6 cellular contexts compared by ENCODE assay signal in the genomic region with DNA sequence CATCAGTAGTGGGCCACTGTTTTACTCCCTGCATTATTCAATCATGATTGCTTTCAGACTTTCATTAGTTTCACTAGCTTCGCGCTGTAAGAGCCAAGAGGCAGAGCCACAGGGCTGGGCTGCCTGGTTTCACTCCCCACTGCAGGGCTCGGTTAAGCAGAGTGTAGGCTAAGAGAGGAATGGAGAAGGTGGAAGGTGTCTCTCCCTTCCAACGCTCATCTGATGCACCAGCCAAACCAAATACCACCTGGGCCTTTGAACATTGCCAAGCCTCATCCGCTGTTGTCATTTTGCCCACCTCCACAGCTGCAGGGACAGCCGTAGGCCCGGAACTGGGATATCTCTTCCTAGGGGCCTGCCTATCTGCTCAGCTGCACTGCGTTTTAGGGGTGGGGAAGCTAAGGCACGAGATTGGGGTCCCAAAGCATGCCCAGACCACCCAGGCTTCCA. TPM values are rescaled to one million over a fixed set of nuclear protein-coding genes. Genes with fewer than 3 reads are reported as not detected.
DNase-seq lines count a peak whose midpoint lies in the region; ATAC-seq, FAIRE-seq and TF ChIP-seq lines count a peak whose summit lies in the region.

No MANE protein-coding gene starts in this region.

- H3K9me3 ChIP-seq in A549 = no peaks in the 10 kb centered on the region
- no peaks in the 10 kb centered on the region for H3K9me3 ChIP-seq in SK-N-MC (ENCODE audit: low read depth, low read length)
- no peaks in the 10 kb centered on the region for H3K9me3 ChIP-seq in iPS-20b (ENCODE audit: insufficient read depth, low read depth, low read length)

- CTCF ChIA-PET in A549 (lab: Yijun Ruan, JAX) = interaction anchor here (0.6 to 1.7 kb wide), 4 partner anchors 11 to 63 kb away, joined by 3 to 8 read pairs (median 4); a partner anchor contains a TSS

- H3K36me3 ChIP-seq in SK-N-MC (ENCODE audit: insufficient read depth, low read length) (peaks cover 18% of the 10 kb centered on the region), iPS-20b (ENCODE audit: insufficient read depth, low read depth, low read length) (peaks cover 14% of the 10 kb centered on the region)

- no peak for FAIRE-seq in A549 (lab: Jason Lieb, UNC)

- peak overlapping the region; percentile 99 to 100 for H3K27ac ChIP-seq in A549
- H3K27ac ChIP-seq in SK-N-MC = peak overlapping the region; percentile 100
- peak overlapping the region; percentile 50 for H3K27ac ChIP-seq in iPS-20b (ENCODE audit: low read length)

- DNase-seq in A549 (ENCODE audit: low read depth in 1 of 2, low spot score in 1 of 2) = no peak
- no peak for DNase-seq in SK-N-MC (ENCODE audit: low read depth, low spot score)

- TF ChIP-seq POLR2A in A549 (IDR thresholded peaks at IDR 0.05; ENCODE audit: low read length) = no peak

- H3K4me1 ChIP-seq in A549 (peaks cover 36% of the 10 kb centered on the region), iPS-20b (ENCODE audit: insufficient read depth, low read length) (peaks cover 12% of the 10 kb centered on the region)

- POLR2A ChIA-PET in A549 (lab: Yijun Ruan, JAX) = no interaction called here

- H3K4me3 ChIP-seq in A549 = peak overlapping the region; percentile 89
- H3K4me3 ChIP-seq in SK-N-MC = peak overlapping the region; percentile 100
- peak overlapping the region; percentile 92 for H3K4me3 ChIP-seq in iPS-20b (ENCODE audit: low read length)

- WGBS in A549 (ENCODE audit: missing lambda C conversion rate) = 60% methylated on average over 9 of the region's 9 CpGs

- H3K27me3 ChIP-seq in iPS-20b (ENCODE audit: insufficient read depth, low read length) = no peaks in the 10 kb centered on the region

- peak overlapping the region; percentile 89 for H3K4me2 ChIP-seq in A549

- TF ChIP-seq CTCF in A549 (IDR thresholded peaks at IDR 0.05) = no peak

- TF ChIP-seq EP300 in A549 (IDR thresholded peaks at IDR 0.05) = no peak

- TF ChIP-seq RAD21 in A549 (conservative IDR thresholded peaks at IDR 0.05 in 1 of 2, IDR thresholded peaks at IDR 0.05 in 1 of 2) = no peak

- H3K9ac ChIP-seq in SK-N-MC (ENCODE audit: insufficient read length) (peak overlapping the region; percentile 100), iPS-20b (ENCODE audit: low read depth, low read length) (peak overlapping the region; percentile 97; the same call in 1 of the 2 replicates)

- ATAC-seq in A549 = no peak
- no peak for ATAC-seq in HG02885 (IDR thresholded peaks at IDR 0.05; ENCODE audit: poor library complexity, unreplicated experiment)
- no peak for ATAC-seq in GM18907 (IDR thresholded peaks at IDR 0.05; ENCODE audit: unreplicated experiment)
- no peak for ATAC-seq in HG03159 (IDR thresholded peaks at IDR 0.05; ENCODE audit: unreplicated experiment)

TF ChIP-seq in A549, 52 proteins besides CTCF, POLR2A, EP300 and RAD21:
- TF ChIP-seq MAZ (IDR thresholded peaks at IDR 0.05; ENCODE audit: borderline replicate concordance, low read depth, low read length) = no peak
- no peak for TF ChIP-seq NR3C1 (IDR thresholded peaks at IDR 0.05)
- TF ChIP-seq, protein P1, sequence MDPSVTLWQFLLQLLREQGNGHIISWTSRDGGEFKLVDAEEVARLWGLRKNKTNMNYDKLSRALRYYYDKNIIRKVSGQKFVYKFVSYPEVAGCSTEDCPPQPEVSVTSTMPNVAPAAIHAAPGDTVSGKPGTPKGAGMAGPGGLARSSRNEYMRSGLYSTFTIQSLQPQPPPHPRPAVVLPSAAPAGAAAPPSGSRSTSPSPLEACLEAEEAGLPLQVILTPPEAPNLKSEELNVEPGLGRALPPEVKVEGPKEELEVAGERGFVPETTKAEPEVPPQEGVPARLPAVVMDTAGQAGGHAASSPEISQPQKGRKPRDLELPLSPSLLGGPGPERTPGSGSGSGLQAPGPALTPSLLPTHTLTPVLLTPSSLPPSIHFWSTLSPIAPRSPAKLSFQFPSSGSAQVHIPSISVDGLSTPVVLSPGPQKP (IDR thresholded peaks at IDR 0.05; ENCODE audit: low read depth, low read length) = no peak
- TF ChIP-seq RCOR1 (IDR thresholded peaks at IDR 0.05; ENCODE audit: low read depth, low read length) = no peak
- TF ChIP-seq SMC3 (IDR thresholded peaks at IDR 0.05) = no peak
- TF ChIP-seq FOXS1 (CRISPR knock-in tag; IDR thresholded peaks at IDR 0.05) = no peak
- no peak for TF ChIP-seq HOXA7 (CRISPR knock-in tag; IDR thresholded peaks at IDR 0.05)
- TF ChIP-seq, protein P2, sequence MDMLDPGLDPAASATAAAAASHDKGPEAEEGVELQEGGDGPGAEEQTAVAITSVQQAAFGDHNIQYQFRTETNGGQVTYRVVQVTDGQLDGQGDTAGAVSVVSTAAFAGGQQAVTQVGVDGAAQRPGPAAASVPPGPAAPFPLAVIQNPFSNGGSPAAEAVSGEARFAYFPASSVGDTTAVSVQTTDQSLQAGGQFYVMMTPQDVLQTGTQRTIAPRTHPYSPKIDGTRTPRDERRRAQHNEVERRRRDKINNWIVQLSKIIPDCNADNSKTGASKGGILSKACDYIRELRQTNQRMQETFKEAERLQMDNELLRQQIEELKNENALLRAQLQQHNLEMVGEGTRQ (IDR thresholded peaks at IDR 0.05) = no peak
- TF ChIP-seq NFE2L2 (conservative IDR thresholded peaks at IDR 0.05; ENCODE audit: low read length) = no peak
- TF ChIP-seq FOSB (CRISPR knock-in tag; IDR thresholded peaks at IDR 0.05) = no peak
- no peak for TF ChIP-seq ZNF302 (CRISPR knock-in tag; IDR thresholded peaks at IDR 0.05)
- TF ChIP-seq, protein P3, sequence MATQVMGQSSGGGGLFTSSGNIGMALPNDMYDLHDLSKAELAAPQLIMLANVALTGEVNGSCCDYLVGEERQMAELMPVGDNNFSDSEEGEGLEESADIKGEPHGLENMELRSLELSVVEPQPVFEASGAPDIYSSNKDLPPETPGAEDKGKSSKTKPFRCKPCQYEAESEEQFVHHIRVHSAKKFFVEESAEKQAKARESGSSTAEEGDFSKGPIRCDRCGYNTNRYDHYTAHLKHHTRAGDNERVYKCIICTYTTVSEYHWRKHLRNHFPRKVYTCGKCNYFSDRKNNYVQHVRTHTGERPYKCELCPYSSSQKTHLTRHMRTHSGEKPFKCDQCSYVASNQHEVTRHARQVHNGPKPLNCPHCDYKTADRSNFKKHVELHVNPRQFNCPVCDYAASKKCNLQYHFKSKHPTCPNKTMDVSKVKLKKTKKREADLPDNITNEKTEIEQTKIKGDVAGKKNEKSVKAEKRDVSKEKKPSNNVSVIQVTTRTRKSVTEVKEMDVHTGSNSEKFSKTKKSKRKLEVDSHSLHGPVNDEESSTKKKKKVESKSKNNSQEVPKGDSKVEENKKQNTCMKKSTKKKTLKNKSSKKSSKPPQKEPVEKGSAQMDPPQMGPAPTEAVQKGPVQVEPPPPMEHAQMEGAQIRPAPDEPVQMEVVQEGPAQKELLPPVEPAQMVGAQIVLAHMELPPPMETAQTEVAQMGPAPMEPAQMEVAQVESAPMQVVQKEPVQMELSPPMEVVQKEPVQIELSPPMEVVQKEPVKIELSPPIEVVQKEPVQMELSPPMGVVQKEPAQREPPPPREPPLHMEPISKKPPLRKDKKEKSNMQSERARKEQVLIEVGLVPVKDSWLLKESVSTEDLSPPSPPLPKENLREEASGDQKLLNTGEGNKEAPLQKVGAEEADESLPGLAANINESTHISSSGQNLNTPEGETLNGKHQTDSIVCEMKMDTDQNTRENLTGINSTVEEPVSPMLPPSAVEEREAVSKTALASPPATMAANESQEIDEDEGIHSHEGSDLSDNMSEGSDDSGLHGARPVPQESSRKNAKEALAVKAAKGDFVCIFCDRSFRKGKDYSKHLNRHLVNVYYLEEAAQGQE (IDR thresholded peaks at IDR 0.05) = no peak
- no peak for TF ChIP-seq ZC3H11A (IDR thresholded peaks at IDR 0.05)
TF ChIP-seq in A549: peak in this region for 0.

RNA-seq across cellular contexts. Expression of a gene that starts 0.5 kb away (rescaled TPM):
- 98.1 and 133 TPM in 2 replicates for polyA plus RNA-seq in A549 (2011; rRNA removed)
- 116 and 130 TPM in 2 replicates for polyA plus RNA-seq in A549 (2012; cell fraction: cytosol; rRNA removed)
- polyA plus RNA-seq in A549 (2012; cell fraction: nucleus; rRNA removed) = 79.3 and 88.2 TPM in 2 replicates
- 59.2 to 66.9 TPM (median 65.6 TPM) in 3 replicates for polyA plus RNA-seq in A549 (2017; fragmentation: RNase III; extraction: RNeasy Plus Mini Kit Qiagen cat#74134 plus additional on column Dnase treatment)
- 45.4 and 48.5 TPM in 2 replicates for polyA minus RNA-seq in A549 (2011; rRNA and poly(A)+ RNA removed)

RNA-seq across cellular contexts. Expression of a gene that starts 13.6 kb away (rescaled TPM):
- polyA plus RNA-seq in A549 (2011; rRNA removed) (0.36 and 0.61 TPM in 2 replicates), A549 (2017; fragmentation: RNase III; extraction: RNeasy Plus Mini Kit Qiagen cat#74134 plus additional on column Dnase treatment) (0.16 to 0.26 TPM (median 0.23 TPM) in 3 replicates)
- polyA plus RNA-seq in A549 (2012; cell fraction: cytosol; rRNA removed) = 0.28 and 0.36 TPM in 2 replicates
- polyA plus RNA-seq in A549 (2012; cell fraction: nucleus; rRNA removed) = 0.47 and 0.58 TPM in 2 replicates
- 0.66 and 0.78 TPM in 2 replicates for polyA minus RNA-seq in A549 (2011; rRNA and poly(A)+ RNA removed)

RNA-seq across cellular contexts. Expression of a gene that starts 18.5 kb away (rescaled TPM):
- polyA plus RNA-seq in A549 (2011; rRNA removed) (33.0 and 59.4 TPM in 2 replicates), A549 (2017; fragmentation: RNase III; extraction: RNeasy Plus Mini Kit Qiagen cat#74134 plus additional on column Dnase treatment) (79.5 to 99.0 TPM (median 85.4 TPM) in 3 replicates)
- 143 and 149 TPM in 2 replicates for polyA plus RNA-seq in A549 (2012; cell fraction: cytosol; rRNA removed)
- polyA plus RNA-seq in A549 (2012; cell fraction: nucleus; rRNA removed) = 81.7 and 94.5 TPM in 2 replicates
- polyA minus RNA-seq in A549 (2011; rRNA and poly(A)+ RNA removed) = 88.9 and 141 TPM in 2 replicates

RNA-seq across cellular contexts. Expression of a gene that starts 23.5 kb away (rescaled TPM):
- not detected in 2 replicates for polyA plus RNA-seq in A549 (2011; rRNA removed)
- polyA plus RNA-seq in A549 (2012; cell fraction: cytosol; rRNA removed) = not detected in 2 replicates
- not detected in 2 replicates for polyA plus RNA-seq in A549 (2012; cell fraction: nucleus; rRNA removed)
- polyA plus RNA-seq in A549 (2017; fragmentation: RNase III; extraction: RNeasy Plus Mini Kit Qiagen cat#74134 plus additional on column Dnase treatment) = not detected in 3 replicates
- polyA minus RNA-seq in A549 (2011; rRNA and poly(A)+ RNA removed) = not detected in 2 replicates

RNA-seq across cellular contexts. Expression of a gene that starts 32.1 kb away (rescaled TPM):
- 0.41 and 0.90 TPM in 2 replicates for polyA plus RNA-seq in A549 (2011; rRNA removed)
- 0.81 and 0.93 TPM in 2 replicates for polyA plus RNA-seq in A549 (2012; cell fraction: cytosol; rRNA removed)
- 0.59 and 1.0 TPM in 2 replicates for polyA plus RNA-seq in A549 (2012; cell fraction: nucleus; rRNA removed)
- 0.37 to 0.61 TPM (median 0.52 TPM) in 3 replicates for polyA plus RNA-seq in A549 (2017; fragmentation: RNase III; extraction: RNeasy Plus Mini Kit Qiagen cat#74134 plus additional on column Dnase treatment)
- polyA minus RNA-seq in A549 (2011; rRNA and poly(A)+ RNA removed) = 0.88 TPM in 1 of 2 replicates, not detected in the other

Comparison
In these comparisons a context has a peak if more than half of its experiments do, and no peak if none do; other contexts are left out.
1. H3K27ac ChIP-seq: peak in every context shown above with its lines; median percentile 100 in SK-N-MC; 100 in A549; 50 in iPS-20b.